In the genomic region with DNA sequence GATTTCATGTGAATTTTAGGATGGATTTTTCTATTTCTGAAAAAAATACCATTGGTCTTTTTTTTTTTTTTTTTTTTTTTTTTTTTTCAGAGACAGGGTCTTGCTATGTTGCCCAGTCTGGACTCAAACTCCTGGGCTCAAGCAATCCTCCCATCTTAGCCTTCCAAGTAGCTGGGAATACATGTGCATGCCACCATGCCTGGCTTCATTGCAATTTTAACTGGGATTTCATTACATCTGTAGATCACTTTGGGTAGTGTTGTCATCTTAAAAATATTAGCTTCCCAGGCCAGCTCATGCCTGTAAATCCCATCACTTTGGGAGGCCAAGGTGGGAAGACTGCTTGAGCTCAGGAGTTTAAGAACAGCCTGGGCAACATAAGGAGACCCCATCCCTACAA, we compare ENCODE assay signal across 18 cellular contexts. TPM values are rescaled to one million over a fixed set of nuclear protein-coding genes. Genes with fewer than 3 reads are reported as not detected.
DNase-seq lines count a peak whose midpoint lies in the region; ATAC-seq, FAIRE-seq and TF ChIP-seq lines count a peak whose summit lies in the region.
"Had no signal": no experiment of that assay in that cellular context is flagged by ENCODE, and none has a peak within 500 bp of the region (broad histone marks: within the 10 kb centered on the region; RNA-seq: fewer than 3 reads in every experiment).

No MANE protein-coding gene starts in this region.

- DNase-seq in EH (ENCODE audit: low read depth) (peak; percentile 55), HEK293T (ENCODE audit: extremely low spot score) (no peak), kidney (peak; percentile 1), sigmoid colon (peak; percentile 13), DMS153 treated with DMSO at 0.1 percent for 48 hours (lab: John Stamatoyannopoulos, UW; ENCODE audit: unreplicated experiment) (no peak), progenitor cell of endocrine pancreas (ENCODE audit: low spot score, unreplicated experiment) (no peak)
- DNase-seq: BE2C; C1 segment of cervical spinal cord; CD4-positive, CD25-positive, alpha-beta regulatory T cell; CD8-positive, alpha-beta memory T cell; COR-L47; DMS 273 treated with DMSO at 0.1 percent for 48 hours; GDM1; H9 had no signal

- H3K27ac ChIP-seq in kidney (ENCODE audit: low read depth in 2 of 2, low read length in 2 of 2) (no peak overlapping the region), sigmoid colon (no peak overlapping the region)
- H3K27ac ChIP-seq: KMS-11 had no signal

- H3K9me3 ChIP-seq in kidney (ENCODE audit: control insufficient read depth in 1 of 2, low read length in 2 of 2), result no peaks in the 10 kb centered on the region
- H3K9me3 ChIP-seq in sigmoid colon, result no peaks in the 10 kb centered on the region
- H3K9me3 ChIP-seq: BE2C had no signal

- no peak overlapping the region for H3K9ac ChIP-seq in kidney (ENCODE audit: low read length in 2 of 2)
- H3K9ac ChIP-seq: KMS-11 had no signal

- H3K4me1 ChIP-seq in kidney (ENCODE audit: control insufficient read depth in 1 of 2, insufficient read depth in 1 of 2, low read depth in 1 of 2, low read length in 2 of 2), result peaks cover 4 to 20% of the 10 kb centered on the region in 2 donors
- peaks cover 0 to 52% (median 46%) of the 10 kb centered on the region in 4 donors for H3K4me1 ChIP-seq in sigmoid colon

- CTCF ChIA-PET in HEK293T (lab: Yijun Ruan, JAX), result interaction anchor here (0.6 to 5.2 kb wide), 3 partner anchors 18 to 28 kb away, joined by 3 to 55 read pairs (median 3); no protein-coding TSS in a partner anchor

- TF ChIP-seq EP300 in sigmoid colon (IDR thresholded peaks at IDR 0.05), result no peak

- FAIRE-seq in kidney (lab: Jason Lieb, UNC), result no peak
- FAIRE-seq: H1 had no signal

- no peak for TF ChIP-seq POLR2A in sigmoid colon (IDR thresholded peaks at IDR 0.05)

- no peak overlapping the region for H3K27ac Mint-ChIP-seq in progenitor cell of endocrine pancreas
- H3K27ac Mint-ChIP-seq: H9 had no signal

- H3K4me3 ChIP-seq in kidney (ENCODE audit: low read length in 2 of 2), result no peak overlapping the region
- no peak overlapping the region for H3K4me3 ChIP-seq in sigmoid colon

- intact Hi-C loops in kidney (cut with DNase I), result no loop called here
- intact Hi-C loops in sigmoid colon (cut with DNase I), result no loop called here

- H3K27me3 ChIP-seq in sigmoid colon, result no peaks in the 10 kb centered on the region
- H3K27me3 ChIP-seq: BE2C had no signal

- no peaks in the 10 kb centered on the region for H3K9me3 Mint-ChIP-seq in progenitor cell of endocrine pancreas (ENCODE audit: low read depth)
- H3K9me3 Mint-ChIP-seq: CD4-positive, CD25-positive, alpha-beta regulatory T cell; CD8-positive, alpha-beta memory T cell had no signal

- H3K36me3 ChIP-seq in kidney (ENCODE audit: control insufficient read depth in 1 of 2, insufficient read depth in 2 of 2, low read length in 2 of 2) (no peaks in the 10 kb centered on the region), sigmoid colon (no peaks in the 10 kb centered on the region)
- H3K36me3 ChIP-seq: BE2C had no signal

- TF ChIP-seq CTCF in kidney (IDR thresholded peaks at IDR 0.05; ENCODE audit: borderline replicate concordance, extremely low read depth, insufficient read depth) (no peak), sigmoid colon (IDR thresholded peaks at IDR 0.05) (no peak), progenitor cell of endocrine pancreas (IDR thresholded peaks at IDR 0.05; ENCODE audit: unreplicated experiment) (no peak)

- no peak overlapping the region for H3K4me3 Mint-ChIP-seq in progenitor cell of endocrine pancreas (ENCODE audit: low read depth)
- H3K4me3 Mint-ChIP-seq: CD4-positive, CD25-positive, alpha-beta regulatory T cell; CD8-positive, alpha-beta memory T cell; H9 had no signal

- no peak for ATAC-seq in GM19035 (IDR thresholded peaks at IDR 0.05; ENCODE audit: unreplicated experiment)
- ATAC-seq in HG03025 (IDR thresholded peaks at IDR 0.05; ENCODE audit: low FRiP score, unreplicated experiment), result no peak

- POLR2A ChIA-PET in HEK293T (lab: Yijun Ruan, JAX), result no interaction called here

- peaks cover 22% of the 10 kb centered on the region for H3K4me1 Mint-ChIP-seq in progenitor cell of endocrine pancreas (ENCODE audit: low read depth)

- H3K27me3 Mint-ChIP-seq in progenitor cell of endocrine pancreas, result no peaks in the 10 kb centered on the region
- H3K27me3 Mint-ChIP-seq: CD4-positive, CD25-positive, alpha-beta regulatory T cell; CD8-positive, alpha-beta memory T cell had no signal

- H3K36me3 Mint-ChIP-seq in progenitor cell of endocrine pancreas (ENCODE audit: insufficient read depth), result peaks cover 5% of the 10 kb centered on the region

TF ChIP-seq in HEK293T, 16 proteins besides CTCF, POLR2A, EP300 and RAD21:
- TF ChIP-seq CTBP1 (IDR thresholded peaks at IDR 0.05; ENCODE audit: borderline replicate concordance), result no peak
- peak; percentile 64; the same call in 1 of the 2 replicates for TF ChIP-seq ZNF384 (IDR thresholded peaks at IDR 0.05)
- no peak for TF ChIP-seq NFRKB (IDR thresholded peaks at IDR 0.05)
- no peak for TF ChIP-seq ELF4 (IDR thresholded peaks at IDR 0.05)
- no peak for TF ChIP-seq SP1 (IDR thresholded peaks at IDR 0.05)
- no peak for TF ChIP-seq LEF1 (IDR thresholded peaks at IDR 0.05; ENCODE audit: borderline replicate concordance)
- no peak for TF ChIP-seq BHLHE40 (IDR thresholded peaks at IDR 0.05; ENCODE audit: borderline replicate concordance)
- no peak for TF ChIP-seq FOXK2 (IDR thresholded peaks at IDR 0.05)
- TF ChIP-seq HDGF (IDR thresholded peaks at IDR 0.05; ENCODE audit: borderline replicate concordance), result no peak

RNA-seq across cellular contexts. Expression of a gene that starts 54.8 kb away (rescaled TPM):
- total RNA-seq in kidney (59.4 TPM), sigmoid colon (100 to 1,000 TPM in 1 of 4 donors, 10 to 100 TPM in 3; 38.2 to 215 (median 66.2) TPM), progenitor cell of endocrine pancreas (29.4 and 30.5 TPM in 2 replicates)
- polyA plus RNA-seq in kidney (ENCODE audit: insufficient read depth, low read depth, low replicate concordance) (28.2 TPM), sigmoid colon (10 to 100 TPM; 13.8 to 43.3 (median 29.6) TPM)

RNA-seq across cellular contexts. Expression of a gene that starts 55.3 kb away (rescaled TPM):
- 17.3 TPM for total RNA-seq in kidney
- polyA plus RNA-seq in kidney (ENCODE audit: insufficient read depth, low read depth, low replicate concordance), result 8.6 TPM
- total RNA-seq in sigmoid colon, result 1 to 10 TPM in 3 of 4 donors, under 1 TPM in 1; 0.36 to 6.1 (median 1.8) TPM
- under 1 TPM in 1 of 3 donors, not detected in 2; 0.83 TPM for polyA plus RNA-seq in sigmoid colon
- total RNA-seq in progenitor cell of endocrine pancreas, result 13.3 and 15.4 TPM in 2 replicates
- total RNA-seq: CD4-positive, CD25-positive, alpha-beta regulatory T cell; H1 had no signal
- polyA plus RNA-seq: CD4-positive, CD25-positive, alpha-beta regulatory T cell; CD8-positive, alpha-beta memory T cell had no signal

Comparison
In these comparisons a context has a peak if more than half of its experiments do, and no peak if none do; other contexts are left out.
1. DNase-seq: peak in EH (single experiment), kidney (single experiment) and sigmoid colon (single experiment); none in HEK293T (single experiment), DMS153 treated with DMSO at 0.1 percent for 48 hours (single experiment) and progenitor cell of endocrine pancreas (single experiment).